1 cellular context compared by ENCODE assay signal in genomic region chrX:66680451-66680850, GRCh38.
TF ChIP-seq lines count a peak whose summit lies in the region.

No MANE protein-coding gene starts in this region.

TF ChIP-seq in IMR-90, 13 proteins besides CTCF, POLR2A, EP300 and RAD21:
- TF ChIP-seq CEBPB (IDR thresholded peaks at IDR 0.05; ENCODE audit: low read depth, low read length) (no peak), MAZ (IDR thresholded peaks at IDR 0.05; ENCODE audit: borderline replicate concordance, low read depth, low read length) (no peak), SMC3 (IDR thresholded peaks at IDR 0.05; ENCODE audit: low read depth, low read length) (no peak), MXI1 (IDR thresholded peaks at IDR 0.05; ENCODE audit: borderline replicate concordance, low read depth, low read length) (no peak), MAFK (IDR thresholded peaks at IDR 0.05; ENCODE audit: low read depth, low read length) (no peak), RFX5 (IDR thresholded peaks at IDR 0.05; ENCODE audit: low read depth, low read length) (no peak), RCOR1 (IDR thresholded peaks at IDR 0.05; ENCODE audit: insufficient replicate concordance, low read length) (no peak), FOS (IDR thresholded peaks at IDR 0.05; ENCODE audit: low read depth, low read length) (no peak), BHLHE40 (IDR thresholded peaks at IDR 0.05; ENCODE audit: low read depth, low read length) (no peak), CHD1 (IDR thresholded peaks at IDR 0.05; ENCODE audit: low read depth, low read length) (no peak), NFE2L2 (IDR thresholded peaks at IDR 0.05; ENCODE audit: low read depth, low read length) (no peak)
- TF ChIP-seq, protein P1, sequence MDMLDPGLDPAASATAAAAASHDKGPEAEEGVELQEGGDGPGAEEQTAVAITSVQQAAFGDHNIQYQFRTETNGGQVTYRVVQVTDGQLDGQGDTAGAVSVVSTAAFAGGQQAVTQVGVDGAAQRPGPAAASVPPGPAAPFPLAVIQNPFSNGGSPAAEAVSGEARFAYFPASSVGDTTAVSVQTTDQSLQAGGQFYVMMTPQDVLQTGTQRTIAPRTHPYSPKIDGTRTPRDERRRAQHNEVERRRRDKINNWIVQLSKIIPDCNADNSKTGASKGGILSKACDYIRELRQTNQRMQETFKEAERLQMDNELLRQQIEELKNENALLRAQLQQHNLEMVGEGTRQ (IDR thresholded peaks at IDR 0.05; ENCODE audit: low read depth, low read length) = no peak
- TF ChIP-seq, protein P2, sequence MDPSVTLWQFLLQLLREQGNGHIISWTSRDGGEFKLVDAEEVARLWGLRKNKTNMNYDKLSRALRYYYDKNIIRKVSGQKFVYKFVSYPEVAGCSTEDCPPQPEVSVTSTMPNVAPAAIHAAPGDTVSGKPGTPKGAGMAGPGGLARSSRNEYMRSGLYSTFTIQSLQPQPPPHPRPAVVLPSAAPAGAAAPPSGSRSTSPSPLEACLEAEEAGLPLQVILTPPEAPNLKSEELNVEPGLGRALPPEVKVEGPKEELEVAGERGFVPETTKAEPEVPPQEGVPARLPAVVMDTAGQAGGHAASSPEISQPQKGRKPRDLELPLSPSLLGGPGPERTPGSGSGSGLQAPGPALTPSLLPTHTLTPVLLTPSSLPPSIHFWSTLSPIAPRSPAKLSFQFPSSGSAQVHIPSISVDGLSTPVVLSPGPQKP (IDR thresholded peaks at IDR 0.05; ENCODE audit: borderline replicate concordance, low read depth, low read length) = no peak
